Comparison of ENCODE assay signal across 18 cellular contexts in genomic region chr17:68356949-68357455, GRCh38.
A peak's percentile ranks its signal among the peaks of the same experiment; 100 is the strongest.
DNase-seq lines count a peak whose midpoint lies in the region; ATAC-seq and TF ChIP-seq lines count a peak whose summit lies in the region.
"Had no signal": no experiment of that assay in that cellular context is flagged by ENCODE, and none has a peak within 500 bp of the region (broad histone marks: within the 10 kb centered on the region; RNA-seq: fewer than 3 reads in every experiment).

No MANE protein-coding gene starts in this region.

- WGBS in IMR-90 (ENCODE audit: extremely low coverage in 2 of 2, insufficient read length in 1 of 2), 2 experiments: 100% methylated on average over 1 of the region's 3 CpGs; no CpG with 5 or more reads in 1 of the 2 experiments

- no peak overlapping the region for H2AK9ac ChIP-seq in IMR-90 (replicated peaks; ENCODE audit: low read depth, low read length, poor library complexity)

- TF ChIP-seq POLR2A in IMR-90 (IDR thresholded peaks at IDR 0.05; ENCODE audit: low read depth, low read length): no peak

- H3K4me1 Mint-ChIP-seq in activated T-cell treated with anti-CD3 and anti-CD28 coated beads, Interleukin-2, amount 50 U/mL, for 24 hours (ENCODE audit: low read depth): peaks cover 54% of the 10 kb centered on the region
- peaks cover 51% of the 10 kb centered on the region for H3K4me1 Mint-ChIP-seq in activated naive CD8-positive, alpha-beta T cell (ENCODE audit: low read depth)
- H3K4me1 Mint-ChIP-seq in neural crest cell: no peaks in the 10 kb centered on the region

- H4K91ac ChIP-seq in IMR-90 (ENCODE audit: insufficient read depth, low read depth, low read length): no peak overlapping the region

- H3K4me3 ChIP-seq in IMR-90 (ENCODE audit: insufficient read depth, low read depth, low read length): no peak overlapping the region
- H3K4me3 ChIP-seq: sigmoid colon had no signal

- H2BK5ac ChIP-seq in IMR-90 (ENCODE audit: low read depth, low read length, poor library complexity, severe bottlenecking): no peak overlapping the region

- BruUV-seq in IMR-90 (replicated peaks; lab: Mats Ljungman, UMichigan): no TSS peak

- peak overlapping the region; percentile 44 for H3K27ac Mint-ChIP-seq in activated T-cell treated with anti-CD3 and anti-CD28 coated beads, Interleukin-2, amount 50 U/mL, for 24 hours
- peak overlapping the region; percentile 68 for H3K27ac Mint-ChIP-seq in activated naive CD8-positive, alpha-beta T cell
- H3K27ac Mint-ChIP-seq in neural crest cell (ENCODE audit: unreplicated experiment): peak overlapping the region; percentile 36
- H3K27ac Mint-ChIP-seq: stimulated activated memory B cell treated with anti-CD40 and anti-IgM and Interleukin-4, amounts not matched to agents 10 μg/mL and 1 μg/mL and 100 μg/mL, for 72 hours had no signal

- no peaks in the 10 kb centered on the region for H3K27me3 Mint-ChIP-seq in activated T-cell treated with anti-CD3 and anti-CD28 coated beads, Interleukin-2, amount 50 U/mL, for 24 hours
- no peaks in the 10 kb centered on the region for H3K27me3 Mint-ChIP-seq in activated naive CD8-positive, alpha-beta T cell
- no peaks in the 10 kb centered on the region for H3K27me3 Mint-ChIP-seq in neural crest cell (ENCODE audit: low read depth)
- H3K27me3 Mint-ChIP-seq: stimulated activated memory B cell treated with anti-CD40 and anti-IgM and Interleukin-4, amounts not matched to agents 10 μg/mL and 1 μg/mL and 100 μg/mL, for 72 hours had no signal

- POLR2A ChIA-PET in IMR-90 (lab: Charles Lee; ENCODE audit: unreplicated experiment): no interaction called here

- no peak overlapping the region for H3K23ac ChIP-seq in IMR-90 (ENCODE audit: low read depth, low read length)

- peaks cover 10% of the 10 kb centered on the region for H3K4me1 ChIP-seq in IMR-90 (ENCODE audit: control insufficient read depth, insufficient read depth, low read length)
- H3K4me1 ChIP-seq: sigmoid colon had no signal

- H3K14ac ChIP-seq in IMR-90 (replicated peaks; ENCODE audit: low read depth, low read length): no peak overlapping the region

- H3K4me2 ChIP-seq in IMR-90 (ENCODE audit: low read depth, low read length): no peak overlapping the region
- H3K4me2 ChIP-seq: SK-N-SH had no signal

- dilution Hi-C loops in IMR-90 (cut with HindIII; ENCODE audit: low sequenced_read_pairs, unreplicated experiment): no loop called here

- no peaks in the 10 kb centered on the region for H3K27me3 ChIP-seq in IMR-90 (ENCODE audit: control insufficient read depth, insufficient read depth, low read length)
- H3K27me3 ChIP-seq: brain microvascular endothelial cell, sigmoid colon had no signal

- no peaks in the 10 kb centered on the region for H3K9me3 Mint-ChIP-seq in activated T-cell treated with anti-CD3 and anti-CD28 coated beads, Interleukin-2, amount 50 U/mL, for 24 hours
- H3K9me3 Mint-ChIP-seq in activated naive CD8-positive, alpha-beta T cell (ENCODE audit: low read depth): no peaks in the 10 kb centered on the region
- H3K9me3 Mint-ChIP-seq in neural crest cell: no peaks in the 10 kb centered on the region
- H3K9me3 Mint-ChIP-seq: IgD-negative memory B cell; stimulated activated memory B cell treated with anti-CD40 and anti-IgM and Interleukin-4, amounts not matched to agents 10 μg/mL and 1 μg/mL and 100 μg/mL, for 72 hours had no signal

- no peak overlapping the region for H4K8ac ChIP-seq in IMR-90 (ENCODE audit: low read depth in 2 of 2, low read length in 2 of 2)

- no peak overlapping the region for H2AK5ac ChIP-seq in IMR-90 (ENCODE audit: low read depth, low read length)

- H3K79me1 ChIP-seq in IMR-90 (ENCODE audit: low read depth in 1 of 2, low read length in 2 of 2): no peaks in the 10 kb centered on the region

- H3K18ac ChIP-seq in IMR-90 (ENCODE audit: low read depth, low read length): no peak overlapping the region

- ATAC-seq in IMR-90 (ENCODE audit: low read depth): no peak
- ATAC-seq: left ventricle myocardium superior had no signal

- H2BK20ac ChIP-seq in IMR-90 (ENCODE audit: low read depth, low read length): peak overlapping the region; percentile 5

- H3K27ac ChIP-seq in IMR-90 (ENCODE audit: insufficient read depth, low read length): no peak overlapping the region
- H3K27ac ChIP-seq: brain microvascular endothelial cell, sigmoid colon, WERI-Rb-1 had no signal

- H3K9me3 ChIP-seq in IMR-90 (ENCODE audit: control insufficient read depth, insufficient read depth, low read length): no peaks in the 10 kb centered on the region
- H3K9me3 ChIP-seq: sigmoid colon, SK-N-SH had no signal

- no peak for TF ChIP-seq RAD21 in IMR-90 (IDR thresholded peaks at IDR 0.05; ENCODE audit: low read length)

- no peak overlapping the region for H2BK15ac ChIP-seq in IMR-90 (ENCODE audit: low read depth, low read length)

- H3K9me1 ChIP-seq in IMR-90 (ENCODE audit: insufficient read depth, low read length): peaks cover 14% of the 10 kb centered on the region

- intact Hi-C loops in IMR-90 (cut with micrococcal nuclease): no loop called here

- in situ Hi-C loops in IMR-90 (cut with MboI; ENCODE audit: low sequenced_read_pairs): no loop called here

- no peak overlapping the region for H4K5ac ChIP-seq in IMR-90 (ENCODE audit: low read depth, low read length)

- H3K36me3 ChIP-seq in IMR-90 (ENCODE audit: control insufficient read depth, insufficient read depth, low read length): no peaks in the 10 kb centered on the region
- H3K36me3 ChIP-seq: brain microvascular endothelial cell, sigmoid colon, WERI-Rb-1 had no signal

- H4K20me1 ChIP-seq in IMR-90 (ENCODE audit: insufficient read depth, low read length): no peaks in the 10 kb centered on the region

- H3K56ac ChIP-seq in IMR-90 (ENCODE audit: extremely low read depth, insufficient read depth, low read length): no peak overlapping the region

- no peak overlapping the region for H3K4ac ChIP-seq in IMR-90 (ENCODE audit: low read depth, low read length)

- CTCF ChIA-PET in IMR-90 (lab: Yijun Ruan, JAX): interaction anchor here (0.5 to 0.6 kb wide), 2 partner anchors 18 to 1821 kb away, joined by 3 to 5 read pairs; no protein-coding TSS in a partner anchor

- peak overlapping the region; percentile 30 for H3K4me3 Mint-ChIP-seq in activated T-cell treated with anti-CD3 and anti-CD28 coated beads, Interleukin-2, amount 50 U/mL, for 24 hours
- H3K4me3 Mint-ChIP-seq in activated naive CD8-positive, alpha-beta T cell: peak overlapping the region; percentile 68
- H3K4me3 Mint-ChIP-seq in neural crest cell: no peak overlapping the region
- H3K4me3 Mint-ChIP-seq: stimulated activated memory B cell treated with anti-CD40 and anti-IgM and Interleukin-4, amounts not matched to agents 10 μg/mL and 1 μg/mL and 100 μg/mL, for 72 hours had no signal

- H3K9ac ChIP-seq in IMR-90 (ENCODE audit: low read depth, low read length): no peak overlapping the region
- H3K9ac ChIP-seq: SK-N-SH had no signal

- TF ChIP-seq CTCF in IMR-90 (conservative IDR thresholded peaks at IDR 0.05; ENCODE audit: low read depth, low read length) (no peak), neural crest cell (conservative IDR thresholded peaks at IDR 0.05) (no peak)

- no peak for DNase-seq in activated T-cell treated with anti-CD3 and anti-CD28 coated beads, Interleukin-2, amount 50 U/mL, for 24 hours
- no peak for DNase-seq in activated T-cell treated with anti-CD3 and anti-CD28 coated beads, Interleukin-2, amount 50 U/mL, for 48 hours
- DNase-seq in IMR-90: no peak
- no peak for DNase-seq in neural crest cell (ENCODE audit: low read depth, low spot score)
- no peak for DNase-seq in NCI-H2081 (lab: John Stamatoyannopoulos, UW)
- no peak for DNase-seq in activated CD8-positive, alpha-beta memory T cell treated with anti-CD3 and anti-CD28 coated beads for 24 hours
- no peak for DNase-seq in SIG-M5 treated with dmso at 0.1 percent for 504 hours (lab: John Stamatoyannopoulos, UW; ENCODE audit: unreplicated experiment)
- DNase-seq: DMS 273 treated with DMSO at 0.1 percent for 48 hours, GOT3, left ventricle myocardium superior, NCI-H1417, sigmoid colon, SK-N-SH, WERI-Rb-1 had no signal

- no peaks in the 10 kb centered on the region for H3K36me3 Mint-ChIP-seq in activated T-cell treated with anti-CD3 and anti-CD28 coated beads, Interleukin-2, amount 50 U/mL, for 24 hours (ENCODE audit: low read depth)
- peaks cover 2% of the 10 kb centered on the region for H3K36me3 Mint-ChIP-seq in activated naive CD8-positive, alpha-beta T cell
- no peaks in the 10 kb centered on the region for H3K36me3 Mint-ChIP-seq in neural crest cell (ENCODE audit: low read depth)
- H3K36me3 Mint-ChIP-seq: IgD-negative memory B cell had no signal

- H2BK120ac ChIP-seq in IMR-90 (ENCODE audit: low read depth, low read length): no peak overlapping the region; the same call in 1 of the 2 replicates

- H2AFZ ChIP-seq in IMR-90 (replicated peaks; ENCODE audit: low read length, poor library complexity): no peak overlapping the region

TF ChIP-seq in IMR-90, 13 proteins besides CTCF, POLR2A, EP300 and RAD21 (continues in another document):
- no peak for TF ChIP-seq CHD1 (IDR thresholded peaks at IDR 0.05; ENCODE audit: low read depth, low read length)
- no peak for TF ChIP-seq RFX5 (IDR thresholded peaks at IDR 0.05; ENCODE audit: low read depth, low read length)
- TF ChIP-seq, protein P1, sequence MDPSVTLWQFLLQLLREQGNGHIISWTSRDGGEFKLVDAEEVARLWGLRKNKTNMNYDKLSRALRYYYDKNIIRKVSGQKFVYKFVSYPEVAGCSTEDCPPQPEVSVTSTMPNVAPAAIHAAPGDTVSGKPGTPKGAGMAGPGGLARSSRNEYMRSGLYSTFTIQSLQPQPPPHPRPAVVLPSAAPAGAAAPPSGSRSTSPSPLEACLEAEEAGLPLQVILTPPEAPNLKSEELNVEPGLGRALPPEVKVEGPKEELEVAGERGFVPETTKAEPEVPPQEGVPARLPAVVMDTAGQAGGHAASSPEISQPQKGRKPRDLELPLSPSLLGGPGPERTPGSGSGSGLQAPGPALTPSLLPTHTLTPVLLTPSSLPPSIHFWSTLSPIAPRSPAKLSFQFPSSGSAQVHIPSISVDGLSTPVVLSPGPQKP (IDR thresholded peaks at IDR 0.05; ENCODE audit: borderline replicate concordance, low read depth, low read length): no peak
- no peak for TF ChIP-seq MAFK (IDR thresholded peaks at IDR 0.05; ENCODE audit: low read depth, low read length)
- TF ChIP-seq RCOR1 (IDR thresholded peaks at IDR 0.05; ENCODE audit: insufficient replicate concordance, low read length): no peak
- no peak for TF ChIP-seq MAZ (IDR thresholded peaks at IDR 0.05; ENCODE audit: borderline replicate concordance, low read depth, low read length)
- TF ChIP-seq BHLHE40 (IDR thresholded peaks at IDR 0.05; ENCODE audit: low read depth, low read length): no peak
- TF ChIP-seq, protein P2, sequence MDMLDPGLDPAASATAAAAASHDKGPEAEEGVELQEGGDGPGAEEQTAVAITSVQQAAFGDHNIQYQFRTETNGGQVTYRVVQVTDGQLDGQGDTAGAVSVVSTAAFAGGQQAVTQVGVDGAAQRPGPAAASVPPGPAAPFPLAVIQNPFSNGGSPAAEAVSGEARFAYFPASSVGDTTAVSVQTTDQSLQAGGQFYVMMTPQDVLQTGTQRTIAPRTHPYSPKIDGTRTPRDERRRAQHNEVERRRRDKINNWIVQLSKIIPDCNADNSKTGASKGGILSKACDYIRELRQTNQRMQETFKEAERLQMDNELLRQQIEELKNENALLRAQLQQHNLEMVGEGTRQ (IDR thresholded peaks at IDR 0.05; ENCODE audit: low read depth, low read length): no peak
- TF ChIP-seq SMC3 (IDR thresholded peaks at IDR 0.05; ENCODE audit: low read depth, low read length): no peak
